11 cellular contexts compared by ENCODE assay signal in the genomic region with DNA sequence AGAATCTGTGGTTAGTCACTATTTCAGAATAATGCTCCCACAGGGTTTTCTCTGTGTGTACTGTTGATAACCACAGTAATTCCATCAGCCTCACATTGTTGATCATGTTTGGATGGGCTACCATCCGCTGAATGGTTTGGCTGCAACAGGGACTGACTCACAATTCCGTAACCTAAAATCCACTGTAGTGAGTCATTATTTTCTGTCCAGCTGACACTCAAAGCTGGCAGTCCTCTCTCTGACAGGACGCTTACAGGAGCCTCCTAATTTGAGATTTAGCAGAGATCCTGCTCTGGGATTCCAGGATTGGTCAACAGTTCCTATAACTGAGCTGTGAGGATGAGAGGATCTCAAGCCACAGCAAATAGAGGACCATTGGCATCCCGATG. TPM values are rescaled to one million over a fixed set of nuclear protein-coding genes. Genes with fewer than 3 reads are reported as not detected.
DNase-seq lines count a peak whose midpoint lies in the region; ATAC-seq, FAIRE-seq and TF ChIP-seq lines count a peak whose summit lies in the region.
"Had no signal": no experiment of that assay in that cellular context is flagged by ENCODE, and none has a peak within 500 bp of the region (broad histone marks: within the 10 kb centered on the region; RNA-seq: fewer than 3 reads in every experiment).

No MANE protein-coding gene starts in this region.

- H3K9ac ChIP-seq in endothelial cell of umbilical vein (replicated peaks; ENCODE audit: extremely low read depth, insufficient read depth, low read length): no peak overlapping the region

- 11% methylated on average over 4 of the region's 4 CpGs for WGBS in A549 (ENCODE audit: missing lambda C conversion rate)

- H3K36me3 ChIP-seq in MG63: no peaks in the 10 kb centered on the region
- no peaks in the 10 kb centered on the region for H3K36me3 ChIP-seq in endothelial cell of umbilical vein (ENCODE audit: control insufficient read depth in 2 of 2, extremely low read depth in 1 of 2, insufficient read depth in 2 of 2, low read length in 2 of 2)
- no peaks in the 10 kb centered on the region for H3K36me3 ChIP-seq in lower lobe of right lung
- H3K36me3 ChIP-seq: BE2C had no signal

- no peaks in the 10 kb centered on the region for H3K79me2 ChIP-seq in endothelial cell of umbilical vein (ENCODE audit: control insufficient read depth, insufficient read depth, low read length)

- H3K27ac ChIP-seq in A549 (no peak overlapping the region), endothelial cell of umbilical vein (ENCODE audit: insufficient read depth, low read depth, low read length) (no peak overlapping the region), lower lobe of right lung (no peak overlapping the region)

- BruUV-seq in endothelial cell of umbilical vein (replicated peaks; lab: Mats Ljungman, UMichigan): no TSS peak

- no peak for TF ChIP-seq CTCF in A549 (IDR thresholded peaks at IDR 0.05)
- no peak for TF ChIP-seq CTCF in endothelial cell of umbilical vein (IDR thresholded peaks at IDR 0.05; ENCODE audit: extremely low read depth in 1 of 2, insufficient read depth in 1 of 2, low read depth in 1 of 2, low read length in 2 of 2)
- no peak for TF ChIP-seq CTCF in lower lobe of right lung (IDR thresholded peaks at IDR 0.05)

- no peaks in the 10 kb centered on the region for H3K27me3 ChIP-seq in MG63
- H3K27me3 ChIP-seq in endothelial cell of umbilical vein (ENCODE audit: control insufficient read depth in 2 of 2, insufficient read depth in 2 of 2, low read length in 2 of 2): no peaks in the 10 kb centered on the region
- no peaks in the 10 kb centered on the region for H3K27me3 ChIP-seq in lower lobe of right lung (ENCODE audit: low read depth)
- H3K27me3 ChIP-seq: BE2C had no signal

- ATAC-seq in A549: peak; percentile 75 to 82
- ATAC-seq in lower lobe of right lung: peak; percentile 46 to 67

- no peaks in the 10 kb centered on the region for H4K20me1 ChIP-seq in endothelial cell of umbilical vein (replicated peaks; ENCODE audit: control insufficient read depth, extremely low read depth, insufficient read depth, low read length)

- DNase-seq in A549 (ENCODE audit: low read depth in 1 of 2, low spot score in 1 of 2) (peak; percentile 48 to 65), MG63 (peak; percentile 83), endothelial cell of umbilical vein (ENCODE audit: low read depth, low spot score) (peak; percentile 76), lower lobe of right lung (no peak), 8988T (no peak), NCI-H748 (lab: John Stamatoyannopoulos, UW; ENCODE audit: unreplicated experiment) (no peak), UCSD-AML1 (lab: John Stamatoyannopoulos, UW; ENCODE audit: unreplicated experiment) (no peak), NCI-H446 (lab: John Stamatoyannopoulos, UW) (no peak)
- DNase-seq: activated T-cell treated with anti-CD3 and anti-CD28 coated beads, Interleukin-2, amount 50 U/mL, for 48 hours; BE2C; stimulated activated CD4-positive, alpha-beta T cell treated with anti-CD3 and anti-CD28 coated beads, Interleukin-12 subunit alpha, Interleukin-12 subunit beta, amount 100 ng/mL, for 4 hours had no signal

- no peak overlapping the region for H2AFZ ChIP-seq in endothelial cell of umbilical vein (ENCODE audit: low read depth, low read length)

- H3K4me1 ChIP-seq in A549 (peaks cover 16% of the 10 kb centered on the region), endothelial cell of umbilical vein (ENCODE audit: control insufficient read depth, extremely low read depth, insufficient read depth, low read length) (peaks cover 7% of the 10 kb centered on the region), lower lobe of right lung (peaks cover under 1% of the 10 kb centered on the region)
- H3K4me1 ChIP-seq: BE2C had no signal

- dilution Hi-C loops in endothelial cell of umbilical vein (cut with MboI; ENCODE audit: extremely low pct_ligation_motif_present, low sequenced_read_pairs): no loop called here

- TF ChIP-seq EP300 in A549 (IDR thresholded peaks at IDR 0.05): no peak

- peak; percentile 82 for FAIRE-seq in A549 (lab: Jason Lieb, UNC)
- peak; percentile 90 for FAIRE-seq in endothelial cell of umbilical vein (lab: Jason Lieb, UNC)

- no peaks in the 10 kb centered on the region for H3K9me1 ChIP-seq in endothelial cell of umbilical vein (replicated peaks; ENCODE audit: control insufficient read depth, extremely low read depth, insufficient read depth, low read length)

- intact Hi-C loops in endothelial cell of umbilical vein (cut with micrococcal nuclease): no loop called here
- intact Hi-C loops in lower lobe of right lung (cut with DNase I): no loop called here

- H3K9me3 ChIP-seq in A549 (no peaks in the 10 kb centered on the region), MG63 (no peaks in the 10 kb centered on the region), endothelial cell of umbilical vein (replicated peaks; ENCODE audit: control insufficient read depth, insufficient read depth, low read length) (no peaks in the 10 kb centered on the region), lower lobe of right lung (no peaks in the 10 kb centered on the region)
- H3K9me3 ChIP-seq: BE2C had no signal

- POLR2A ChIA-PET in A549 (lab: Yijun Ruan, JAX): no interaction called here
- POLR2A ChIA-PET in endothelial cell of umbilical vein (lab: Charles Lee): no interaction called here

- TF ChIP-seq POLR2A in A549 (IDR thresholded peaks at IDR 0.05; ENCODE audit: low read length): no peak
- no peak for TF ChIP-seq POLR2A in endothelial cell of umbilical vein (IDR thresholded peaks at IDR 0.05; ENCODE audit: low read depth, low read length)

- CTCF ChIA-PET in A549 (lab: Yijun Ruan, JAX) (interaction anchor here (0.5 to 1.9 kb wide), 8 partner anchors 9 to 1256 kb away, joined by 3 to 5 read pairs (median 4); no protein-coding TSS in a partner anchor), endothelial cell of umbilical vein (lab: Charles Lee) (interaction anchor here (1.0 to 3.3 kb wide), 2 partner anchors 9 to 32 kb away, joined by 3 to 14 read pairs; no protein-coding TSS in a partner anchor)

- H3K4me2 ChIP-seq in A549 (peak overlapping the region; percentile 49), endothelial cell of umbilical vein (ENCODE audit: insufficient read depth, low read length) (no peak overlapping the region)

- no peak for TF ChIP-seq RAD21 in A549 (conservative IDR thresholded peaks at IDR 0.05 in 1 of 2, IDR thresholded peaks at IDR 0.05 in 1 of 2)

- H3K4me3 ChIP-seq in A549: no peak overlapping the region
- H3K4me3 ChIP-seq in MG63: no peak overlapping the region
- no peak overlapping the region for H3K4me3 ChIP-seq in endothelial cell of umbilical vein (replicated peaks in 1 of 3; ENCODE audit: insufficient read depth in 1 of 3, low read depth in 1 of 3, low read length in 3 of 3)
- no peak overlapping the region for H3K4me3 ChIP-seq in lower lobe of right lung

TF ChIP-seq in A549, 52 proteins besides CTCF, POLR2A, EP300 and RAD21 (continues in another document):
- no peak for TF ChIP-seq ESRRA (IDR thresholded peaks at IDR 0.05; ENCODE audit: borderline replicate concordance, low read length)
- peak; percentile 58; the same call in 1 of the 2 replicates for TF ChIP-seq FOSL2 (IDR thresholded peaks at IDR 0.05)
- peak; percentile 74 for TF ChIP-seq FOSL2 (CRISPR knock-in tag; IDR thresholded peaks at IDR 0.05)
- no peak for TF ChIP-seq MAFK (IDR thresholded peaks at IDR 0.05; ENCODE audit: partially characterized antibody)
- peak in 1 of 2 experiments; percentile 43; a peak in 1 of 4 replicates for TF ChIP-seq CEBPB (IDR thresholded peaks at IDR 0.05)

TF ChIP-seq in endothelial cell of umbilical vein, 7 proteins besides CTCF, POLR2A, EP300 and RAD21:
- no peak for TF ChIP-seq MYC (IDR thresholded peaks at IDR 0.05; ENCODE audit: low read depth, low read length)
- TF ChIP-seq POLR2AphosphoS5 (IDR thresholded peaks at IDR 0.05; ENCODE audit: insufficient read depth, low read depth, low read length): peak; percentile 55
- peak; percentile 87 for TF ChIP-seq FOS (IDR thresholded peaks at IDR 0.05; ENCODE audit: borderline replicate concordance, insufficient read depth, low read length)
- no peak for TF ChIP-seq GATA2 (IDR thresholded peaks at IDR 0.05; ENCODE audit: insufficient read depth, insufficient read length, low read depth, low read length)
- no peak for TF ChIP-seq EZH2 (IDR thresholded peaks at IDR 0.05; ENCODE audit: borderline replicate concordance, low read depth, low read length, severe bottlenecking)
- TF ChIP-seq, protein P1, sequence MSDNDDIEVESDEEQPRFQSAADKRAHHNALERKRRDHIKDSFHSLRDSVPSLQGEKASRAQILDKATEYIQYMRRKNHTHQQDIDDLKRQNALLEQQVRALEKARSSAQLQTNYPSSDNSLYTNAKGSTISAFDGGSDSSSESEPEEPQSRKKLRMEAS (IDR thresholded peaks at IDR 0.05; ENCODE audit: insufficient read depth, insufficient read length): no peak
- peak; percentile 68 for TF ChIP-seq JUN (IDR thresholded peaks at IDR 0.05; ENCODE audit: borderline replicate concordance, insufficient read depth, insufficient read length, low read depth)

RNA-seq across cellular contexts. Expression of a gene that starts 32.7 kb away (rescaled TPM):
- not detected in 2 replicates for polyA plus RNA-seq in A549 (2011; rRNA removed)
- 0.01 TPM in 1 of 2 replicates, not detected in the other for polyA plus RNA-seq in A549 (2012; cell fraction: cytosol; rRNA removed)
- polyA plus RNA-seq in A549 (2012; cell fraction: nucleus; rRNA removed): not detected in 2 replicates
- polyA plus RNA-seq in A549 (2017; fragmentation: RNase III; extraction: RNeasy Plus Mini Kit Qiagen cat#74134 plus additional on column Dnase treatment): not detected in 3 replicates
- polyA minus RNA-seq in A549 (2011; rRNA and poly(A)+ RNA removed): 0.08 TPM in 1 of 2 replicates, not detected in the other
- total RNA-seq in MG63 (2014; rRNA removed; shearing (Covaris generic); ENCODE audit: low replicate concordance): not detected in 2 replicates
- total RNA-seq in endothelial cell of umbilical vein: not detected in 2 replicates
- polyA plus RNA-seq in endothelial cell of umbilical vein: not detected in 2 replicates
- not detected in 2 replicates for polyA plus RNA-seq in endothelial cell of umbilical vein (2011; cell fraction: cytosol; rRNA removed)
- not detected in 2 replicates for polyA plus RNA-seq in endothelial cell of umbilical vein (2011; cell fraction: nucleus; rRNA removed)
- not detected in 2 replicates for polyA plus RNA-seq in endothelial cell of umbilical vein (2012)
- polyA minus RNA-seq in endothelial cell of umbilical vein: not detected in 2 replicates
- not detected for polyA minus RNA-seq in endothelial cell of umbilical vein (2011; cell fraction: cytosol; rRNA and poly(A)+ RNA removed)
- not detected in 2 replicates for polyA minus RNA-seq in endothelial cell of umbilical vein (2011; cell fraction: nucleus; rRNA and poly(A)+ RNA removed)
- 10.6 TPM for total RNA-seq in lower lobe of right lung

Comparison
In these comparisons a context has a peak if more than half of its experiments do, and no peak if none do; other contexts are left out.
1. DNase-seq: peak in A549 (2 of 2), MG63 (single experiment) and endothelial cell of umbilical vein (single experiment); none in lower lobe of right lung (single experiment), 8988T (single experiment), NCI-H748 (single experiment), UCSD-AML1 (single experiment) and NCI-H446 (0 of 2).
2. RNA of a gene that starts 32.7 kb away (total RNA-seq): 10.6 TPM in lower lobe of right lung (single experiment); not detected in MG63 and not detected in endothelial cell of umbilical vein; every median in the first group is over 10 times any median in the second.